Comparison of ENCODE assay signal across 35 cellular contexts in genomic region chr21:15409031-15409430, GRCh38.
"Had no signal": no experiment of that assay in that cellular context is flagged by ENCODE, and none has a peak within 500 bp of the region (broad histone marks: within the 10 kb centered on the region; RNA-seq: fewer than 3 reads in every experiment).

No MANE protein-coding gene starts in this region.

- H3K9me3 ChIP-seq: MG63 had no signal

- H3K36me3 ChIP-seq: MG63 had no signal

- DNase-seq: Karpas-422, Kasumi-1, KBM-7, KG1, MG63, MM.1S, MV-4-11, NCI-H1048, NCI-H1092, NCI-H1092 treated with DMSO at 0.1 percent for 48 hours, NCI-H1105, NCI-H1105 treated with DMSO at 0.1 percent for 48 hours, NCI-H1417, NCI-H1417 treated with DMSO at 0.1 percent for 48 hours, NCI-H1436, NCI-H1436 treated with DMSO at 0.1 percent for 48 hours, NCI-H146, NCI-H1694, NCI-H1694 treated with DMSO at 0.1 percent for 48 hours, NCI-H187, NCI-H187 treated with DMSO at 0.1 percent for 48 hours, NCI-H1930, NCI-H2029, NCI-H2029 treated with DMSO at 0.1 percent for 48 hours, NCI-H2081, NCI-H2081 treated with DMSO at 0.1 percent for 48 hours, NCI-H2107, NCI-H2171, NCI-H2171 treated with DMSO at 0.1 percent for 48 hours, NCI-H2227 treated with DMSO at 0.1 percent for 48 hours, NCI-H226, NCI-H345, NCI-H446, NCI-H446 treated with DMSO at 0.1 percent for 48 hours had no signal

- H3K27me3 ChIP-seq: MG63 had no signal

- H3K4me3 ChIP-seq: MG63 had no signal

- H3K9ac ChIP-seq: KMS-11 had no signal

- H3K27ac ChIP-seq: KMS-11 had no signal
